In genomic region chr4:56976283-56976877, GRCh38 we compare ENCODE assay signal across 8 cellular contexts. TPM values are rescaled to one million over a fixed set of nuclear protein-coding genes. Genes with fewer than 3 reads are reported as not detected.
DNase-seq lines count a peak whose midpoint lies in the region; ATAC-seq, FAIRE-seq and TF ChIP-seq lines count a peak whose summit lies in the region.

No MANE protein-coding gene starts in this region.

- WGBS in A549 (ENCODE audit: missing lambda C conversion rate), result 7% methylated on average over 26 of the region's 36 CpGs
- 1 to 3% methylated on average over 36 of the region's 36 CpGs for WGBS in sigmoid colon, 2 donors

- H3K27ac ChIP-seq in A549, result peak overlapping the region; percentile 85 to 91; a peak in 5 of 6 replicates
- H3K27ac ChIP-seq in sigmoid colon, result peak overlapping the region; percentile 88 to 95 (median 93)

- POLR2A ChIA-PET in A549 (lab: Yijun Ruan, JAX), result interaction anchor here (2.5 to 2.6 kb wide), 2 partner anchors 12 to 69 kb away, joined by 9 to 19 read pairs; partner anchors contain the start of gene REST
- POLR2A ChIA-PET in WTC11 (lab: Charles Lee), result interaction anchor here (0.7 to 2.8 kb wide), 2 partner anchors 69 to 158 kb away, joined by 5 to 18 read pairs; partner anchors contain the start of gene REST

- no peak for TF ChIP-seq RAD21 in A549 (conservative IDR thresholded peaks at IDR 0.05 in 1 of 2, IDR thresholded peaks at IDR 0.05 in 1 of 2)

- H3K4me3 Mint-ChIP-seq in WTC11 (peak overlapping the region; percentile 99), glutamatergic neuron (ENCODE audit: unreplicated experiment) (peak overlapping the region; percentile 93)

- peaks cover 16 to 29% (median 23%) of the 10 kb centered on the region in 4 donors for H3K36me3 ChIP-seq in sigmoid colon

- no peak for FAIRE-seq in A549 (lab: Jason Lieb, UNC)

- H3K9me3 Mint-ChIP-seq in WTC11, result no peaks in the 10 kb centered on the region
- peaks cover 9% of the 10 kb centered on the region for H3K9me3 Mint-ChIP-seq in glutamatergic neuron (ENCODE audit: unreplicated experiment)

- ATAC-seq in A549, result peak in 1 of 2 experiments; percentile 3; a peak in 3 of 6 replicates
- peak; percentile 0 for ATAC-seq in GM21825 (IDR thresholded peaks at IDR 0.05; ENCODE audit: unreplicated experiment)
- no peak for ATAC-seq in WTC11
- no peak for ATAC-seq in HG03457 (IDR thresholded peaks at IDR 0.05; ENCODE audit: unreplicated experiment)

- H3K27ac Mint-ChIP-seq in WTC11 (peak overlapping the region; percentile 82), glutamatergic neuron (ENCODE audit: unreplicated experiment) (peak overlapping the region; percentile 79)

- CTCF ChIA-PET in A549 (lab: Yijun Ruan, JAX) (interaction anchor here (1.0 to 1.3 kb wide), 2 partner anchors 16 to 187 kb away, joined by 3 read pairs; no protein-coding TSS in a partner anchor), WTC11 (lab: Charles Lee) (interaction anchor here (1.4 to 2.9 kb wide), 3 partner anchors 16 to 69 kb away, joined by 3 to 18 read pairs (median 8); partner anchors contain the start of gene REST)

- H3K4me1 ChIP-seq in A549 (peaks cover 19% of the 10 kb centered on the region), sigmoid colon (peaks cover 0 to 55% (median 41%) of the 10 kb centered on the region in 4 donors)

- peaks cover 21% of the 10 kb centered on the region for H3K4me1 Mint-ChIP-seq in WTC11
- H3K4me1 Mint-ChIP-seq in glutamatergic neuron (ENCODE audit: low read depth, unreplicated experiment), result peaks cover 8% of the 10 kb centered on the region

- H3K27me3 Mint-ChIP-seq in WTC11 (ENCODE audit: low read depth) (no peaks in the 10 kb centered on the region; the same call in 1 of the 2 replicates), glutamatergic neuron (ENCODE audit: unreplicated experiment) (peaks cover 6% of the 10 kb centered on the region)

- H3K4me3 ChIP-seq in A549 (peak overlapping the region; percentile 87), sigmoid colon (peak overlapping the region; percentile 61 to 94 (median 90))

- H3K36me3 Mint-ChIP-seq in WTC11 (peaks cover 38% of the 10 kb centered on the region), glutamatergic neuron (ENCODE audit: unreplicated experiment) (peaks cover 11% of the 10 kb centered on the region)

- TF ChIP-seq CTCF in A549 (IDR thresholded peaks at IDR 0.05) (no peak), WTC11 (IDR thresholded peaks at IDR 0.05) (no peak), glutamatergic neuron (IDR thresholded peaks at IDR 0.05; ENCODE audit: partially characterized antibody, unreplicated experiment) (no peak), sigmoid colon (IDR thresholded peaks at IDR 0.05) (no peak)

- TF ChIP-seq EP300 in A549 (IDR thresholded peaks at IDR 0.05), result no peak
- no peak for TF ChIP-seq EP300 in sigmoid colon (IDR thresholded peaks at IDR 0.05)

- no peaks in the 10 kb centered on the region for H3K9me3 ChIP-seq in A549
- H3K9me3 ChIP-seq in sigmoid colon, result peaks cover 0 to 5% (median 3%) of the 10 kb centered on the region in 4 donors

- DNase-seq in A549 (ENCODE audit: low read depth in 1 of 2, low spot score in 1 of 2) (no peak), WTC11 (ENCODE audit: low spot score) (no peak), glutamatergic neuron (peak; percentile 24), sigmoid colon (no peak), NCI-H1105 treated with DMSO at 0.1 percent for 48 hours (lab: John Stamatoyannopoulos, UW) (no peak), NCI-H1694 treated with DMSO at 0.1 percent for 48 hours (lab: John Stamatoyannopoulos, UW) (no peak)

- no peaks in the 10 kb centered on the region for H3K27me3 ChIP-seq in sigmoid colon

- TF ChIP-seq POLR2A in A549 (IDR thresholded peaks at IDR 0.05; ENCODE audit: low read length) (no peak), sigmoid colon (IDR thresholded peaks at IDR 0.05) (no peak)

- intact Hi-C loops in sigmoid colon (cut with DNase I), result loop anchor here (5.0 kb wide), 1 partner anchor 141 kb away; no protein-coding TSS in a partner anchor

- H3K4me2 ChIP-seq in A549, result peak overlapping the region; percentile 91

TF ChIP-seq in A549, 52 proteins besides CTCF, POLR2A, EP300 and RAD21 (continues in another document):
- no peak for TF ChIP-seq MAFK (IDR thresholded peaks at IDR 0.05; ENCODE audit: partially characterized antibody)
- no peak for TF ChIP-seq NPAS2 (CRISPR knock-in tag; IDR thresholded peaks at IDR 0.05; ENCODE audit: borderline replicate concordance)
- no peak for TF ChIP-seq RARB (CRISPR knock-in tag; IDR thresholded peaks at IDR 0.05)
- TF ChIP-seq ZC3H11A (IDR thresholded peaks at IDR 0.05), result no peak
- TF ChIP-seq FOSB (CRISPR knock-in tag; IDR thresholded peaks at IDR 0.05), result no peak
- no peak for TF ChIP-seq JUN (IDR thresholded peaks at IDR 0.05)
- TF ChIP-seq EHF (CRISPR knock-in tag; IDR thresholded peaks at IDR 0.05), result no peak
- TF ChIP-seq NFE2L2 (conservative IDR thresholded peaks at IDR 0.05; ENCODE audit: low read length), result no peak
- no peak for TF ChIP-seq PBX3 (IDR thresholded peaks at IDR 0.05)
- no peak for TF ChIP-seq MAZ (IDR thresholded peaks at IDR 0.05; ENCODE audit: borderline replicate concordance, low read depth, low read length)
- TF ChIP-seq MYC (IDR thresholded peaks at IDR 0.05; ENCODE audit: borderline replicate concordance, low read length), result no peak
- no peak for TF ChIP-seq HOXB5 (CRISPR knock-in tag; IDR thresholded peaks at IDR 0.05)

TF ChIP-seq in WTC11, 78 proteins besides CTCF, POLR2A, EP300 and RAD21:
- TF ChIP-seq IRF2 (CRISPR knock-in tag; IDR thresholded peaks at IDR 0.05; ENCODE audit: borderline replicate concordance, low read depth) (no peak), GTF2I (CRISPR knock-in tag; conservative IDR thresholded peaks at IDR 0.05) (no peak), ERG (CRISPR knock-in tag; IDR thresholded peaks at IDR 0.05) (no peak), TP53 (CRISPR knock-in tag; IDR thresholded peaks at IDR 0.05) (peak; percentile 33; the same call in 1 of the 2 replicates)
- TF ChIP-seq, protein P1, sequence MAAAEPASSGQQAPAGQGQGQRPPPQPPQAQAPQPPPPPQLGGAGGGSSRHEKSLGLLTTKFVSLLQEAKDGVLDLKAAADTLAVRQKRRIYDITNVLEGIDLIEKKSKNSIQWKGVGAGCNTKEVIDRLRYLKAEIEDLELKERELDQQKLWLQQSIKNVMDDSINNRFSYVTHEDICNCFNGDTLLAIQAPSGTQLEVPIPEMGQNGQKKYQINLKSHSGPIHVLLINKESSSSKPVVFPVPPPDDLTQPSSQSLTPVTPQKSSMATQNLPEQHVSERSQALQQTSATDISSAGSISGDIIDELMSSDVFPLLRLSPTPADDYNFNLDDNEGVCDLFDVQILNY (CRISPR knock-in tag; IDR thresholded peaks at IDR 0.05), result no peak
- TF ChIP-seq, protein P2, sequence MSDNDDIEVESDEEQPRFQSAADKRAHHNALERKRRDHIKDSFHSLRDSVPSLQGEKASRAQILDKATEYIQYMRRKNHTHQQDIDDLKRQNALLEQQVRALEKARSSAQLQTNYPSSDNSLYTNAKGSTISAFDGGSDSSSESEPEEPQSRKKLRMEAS (CRISPR knock-in tag; IDR thresholded peaks at IDR 0.05), result no peak
- TF ChIP-seq, protein P3, sequence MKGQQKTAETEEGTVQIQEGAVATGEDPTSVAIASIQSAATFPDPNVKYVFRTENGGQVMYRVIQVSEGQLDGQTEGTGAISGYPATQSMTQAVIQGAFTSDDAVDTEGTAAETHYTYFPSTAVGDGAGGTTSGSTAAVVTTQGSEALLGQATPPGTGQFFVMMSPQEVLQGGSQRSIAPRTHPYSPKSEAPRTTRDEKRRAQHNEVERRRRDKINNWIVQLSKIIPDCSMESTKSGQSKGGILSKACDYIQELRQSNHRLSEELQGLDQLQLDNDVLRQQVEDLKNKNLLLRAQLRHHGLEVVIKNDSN (CRISPR knock-in tag; IDR thresholded peaks at IDR 0.05), result 0 out of 2 replicates have a peak, but pooled peaks have one; percentile 13

RNA-seq across cellular contexts. Expression of gene NOA1, which starts 1.0 kb away (rescaled TPM):
- 13.8 and 15.0 TPM in 2 replicates for polyA plus RNA-seq in A549 (2011; rRNA removed)
- 12.1 and 16.2 TPM in 2 replicates for polyA plus RNA-seq in A549 (2012; cell fraction: cytosol; rRNA removed)
- polyA plus RNA-seq in A549 (2012; cell fraction: nucleus; rRNA removed), result 14.3 and 21.5 TPM in 2 replicates
- polyA plus RNA-seq in A549 (2017; fragmentation: RNase III; extraction: RNeasy Plus Mini Kit Qiagen cat#74134 plus additional on column Dnase treatment), result 11.3 to 12.7 TPM (median 12.4 TPM) in 3 replicates
- 6.4 and 6.5 TPM in 2 replicates for polyA minus RNA-seq in A549 (2011; rRNA and poly(A)+ RNA removed)
- 32.5 to 35.7 TPM (median 33.0 TPM) in 3 replicates for total RNA-seq in WTC11 (2021)
- 10.3 TPM for total RNA-seq in glutamatergic neuron (ENCODE audit: unreplicated experiment)
- 10 to 100 TPM; 24.4 to 37.4 (median 25.6) TPM for total RNA-seq in sigmoid colon
- polyA plus RNA-seq in sigmoid colon, result 10 to 100 TPM; 13.9 to 15.6 (median 15.0) TPM

RNA-seq across cellular contexts. Expression of gene POLR2B, which starts 2.3 kb away (rescaled TPM):
- polyA plus RNA-seq in A549 (2011; rRNA removed), result 113 and 138 TPM in 2 replicates
- polyA plus RNA-seq in A549 (2012; cell fraction: cytosol; rRNA removed), result 34.1 and 34.6 TPM in 2 replicates
- polyA plus RNA-seq in A549 (2012; cell fraction: nucleus; rRNA removed), result 31.1 and 48.5 TPM in 2 replicates
- 82.2 to 84.9 TPM (median 83.5 TPM) in 3 replicates for polyA plus RNA-seq in A549 (2017; fragmentation: RNase III; extraction: RNeasy Plus Mini Kit Qiagen cat#74134 plus additional on column Dnase treatment)
- 41.5 and 45.5 TPM in 2 replicates for polyA minus RNA-seq in A549 (2011; rRNA and poly(A)+ RNA removed)
- 97.0 to 117 TPM (median 98.1 TPM) in 3 replicates for total RNA-seq in WTC11 (2021)
- total RNA-seq in glutamatergic neuron (ENCODE audit: unreplicated experiment), result 135 TPM
- total RNA-seq in sigmoid colon, result 10 to 100 TPM; 57.6 to 87.8 (median 60.1) TPM
- 10 to 100 TPM; 21.6 to 38.9 (median 22.9) TPM for polyA plus RNA-seq in sigmoid colon

Comparison
In these comparisons a context has a peak if more than half of its experiments do, and no peak if none do; other contexts are left out.
1. Of the 8 proteins assayed by ChIP-seq in both WTC11 and A549: peak only in WTC11: TP53; only in A549: none; in both: none; in neither: 7.